In the genomic region with DNA sequence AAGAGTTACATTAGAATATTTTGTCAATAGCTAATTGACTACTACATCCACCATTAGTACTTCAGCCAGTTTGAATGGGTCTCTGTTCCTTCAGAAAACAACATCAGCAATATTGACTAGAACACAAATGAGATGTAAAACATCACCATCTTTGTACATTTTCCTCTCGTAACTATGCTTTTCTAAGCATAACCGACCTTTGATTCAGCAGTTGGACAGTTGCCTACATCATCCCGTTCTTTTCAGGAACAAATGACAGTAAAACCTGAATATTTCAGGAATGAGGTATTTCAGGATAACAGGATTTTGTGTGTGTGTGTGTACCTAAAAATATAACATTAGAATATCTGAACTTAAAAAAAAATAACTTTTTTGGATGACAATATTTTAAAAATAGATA, we compare ENCODE assay signal across 19 cellular contexts.
DNase-seq lines count a peak whose midpoint lies in the region; ATAC-seq, FAIRE-seq and TF ChIP-seq lines count a peak whose summit lies in the region.
"Had no signal": no experiment of that assay in that cellular context is flagged by ENCODE, and none has a peak within 500 bp of the region (broad histone marks: within the 10 kb centered on the region; RNA-seq: fewer than 3 reads in every experiment).

No MANE protein-coding gene starts in this region.

- no peak for TF ChIP-seq CTCF in HEK293 (tag by site-specific recombination; IDR thresholded peaks at IDR 0.05)
- TF ChIP-seq CTCF in astrocyte (IDR thresholded peaks at IDR 0.05; ENCODE audit: insufficient read depth, low read depth, low read length), result no peak
- no peak for TF ChIP-seq CTCF in fibroblast of lung (conservative IDR thresholded peaks at IDR 0.05 in 1 of 2, IDR thresholded peaks at IDR 0.05 in 1 of 2; ENCODE audit: low read depth in 1 of 2, low read length in 2 of 2)
- TF ChIP-seq CTCF in osteocyte (IDR thresholded peaks at IDR 0.05), result no peak
- no peak for TF ChIP-seq CTCF in thyroid gland (IDR thresholded peaks at IDR 0.05)

- H3K4me1 Mint-ChIP-seq in astrocyte (ENCODE audit: low read depth, unreplicated experiment) (peaks cover 24% of the 10 kb centered on the region), osteocyte (ENCODE audit: unreplicated experiment) (peaks cover 48% of the 10 kb centered on the region)

- intact Hi-C loops in thyroid gland (cut with DNase I), result loop anchor here (10.0 kb wide), 2 partner anchors 100 to 320 kb away; no protein-coding TSS in a partner anchor

- no peak for ATAC-seq in HG03108 (IDR thresholded peaks at IDR 0.05; ENCODE audit: unreplicated experiment)
- no peak for ATAC-seq in GM18520 (IDR thresholded peaks at IDR 0.05; ENCODE audit: unreplicated experiment)
- ATAC-seq: A549, K562, Right ventricle myocardium inferior had no signal

- peaks cover 92% of the 10 kb centered on the region for H3K79me2 ChIP-seq in astrocyte (ENCODE audit: insufficient read depth, low read length)
- peaks cover 89% of the 10 kb centered on the region for H3K79me2 ChIP-seq in fibroblast of lung (ENCODE audit: control insufficient read depth, insufficient read depth, low read length)

- no peak overlapping the region for H3K4me3 Mint-ChIP-seq in astrocyte (ENCODE audit: unreplicated experiment)
- H3K4me3 Mint-ChIP-seq in osteocyte (ENCODE audit: unreplicated experiment), result no peak overlapping the region
- H3K4me3 Mint-ChIP-seq: CD4-positive, alpha-beta memory T cell had no signal

- H3K27ac Mint-ChIP-seq in astrocyte (ENCODE audit: unreplicated experiment) (no peak overlapping the region), osteocyte (ENCODE audit: unreplicated experiment) (peak overlapping the region; percentile 47)
- H3K27ac Mint-ChIP-seq: CD4-positive, alpha-beta memory T cell had no signal

- peak; percentile 66 for FAIRE-seq in astrocyte (lab: Jason Lieb, UNC)
- FAIRE-seq: A549, GM12892, GM18507, HTR-8/SVneo, K562, RCC 7860 had no signal

- H3K4me2 ChIP-seq in astrocyte (ENCODE audit: low read length) (peak overlapping the region; percentile 17), fibroblast of lung (ENCODE audit: extremely low read depth, insufficient read depth, low read length) (no peak overlapping the region)
- H3K4me2 ChIP-seq: A549, BLaER1 had no signal

- no peak overlapping the region for H3K9ac ChIP-seq in astrocyte (ENCODE audit: low read length)
- H3K9ac ChIP-seq in fibroblast of lung (ENCODE audit: insufficient read depth, low read length), result no peak overlapping the region
- H3K9ac ChIP-seq: BLaER1 had no signal

- no peak for TF ChIP-seq POLR2A in thyroid gland (IDR thresholded peaks at IDR 0.05)

- no peak overlapping the region for H3K27ac ChIP-seq in HEK293 (ENCODE audit: extremely low read depth, low read depth, low read length)
- H3K27ac ChIP-seq in astrocyte (ENCODE audit: low read depth, low read length), result peak overlapping the region; percentile 82
- peak overlapping the region; percentile 6 for H3K27ac ChIP-seq in fibroblast of lung (ENCODE audit: insufficient read depth, low read length)
- no peak overlapping the region for H3K27ac ChIP-seq in thyroid gland
- H3K27ac ChIP-seq: A549, BLaER1 had no signal

- H4K20me1 ChIP-seq in astrocyte (ENCODE audit: insufficient read depth, low read length), result peaks cover 2% of the 10 kb centered on the region
- no peaks in the 10 kb centered on the region for H4K20me1 ChIP-seq in fibroblast of lung (ENCODE audit: control insufficient read depth, extremely low read depth, insufficient read depth, low read length)
- H4K20me1 ChIP-seq: BLaER1 had no signal

- H3K9me3 ChIP-seq in HEK293 (ENCODE audit: control insufficient read depth, insufficient read depth, low read depth, low read length) (no peaks in the 10 kb centered on the region), astrocyte (ENCODE audit: insufficient read depth, low read depth, low read length) (no peaks in the 10 kb centered on the region), fibroblast of lung (ENCODE audit: control insufficient read depth, insufficient read depth, low read depth, low read length) (peaks cover 3% of the 10 kb centered on the region), thyroid gland (no peaks in the 10 kb centered on the region)
- H3K9me3 ChIP-seq: A549, BLaER1 had no signal

- no peaks in the 10 kb centered on the region for H3K9me3 Mint-ChIP-seq in astrocyte (ENCODE audit: unreplicated experiment)
- H3K9me3 Mint-ChIP-seq in osteocyte (ENCODE audit: unreplicated experiment), result peaks cover 5% of the 10 kb centered on the region

- H3K36me3 ChIP-seq in HEK293 (ENCODE audit: control insufficient read depth in 2 of 2, insufficient read depth in 1 of 2, low read length in 2 of 2), result no peaks in the 10 kb centered on the region
- no peaks in the 10 kb centered on the region for H3K36me3 ChIP-seq in astrocyte (ENCODE audit: insufficient read depth, low read length)
- peaks cover 3% of the 10 kb centered on the region for H3K36me3 ChIP-seq in fibroblast of lung (ENCODE audit: control insufficient read depth, insufficient read depth, low read length)
- H3K36me3 ChIP-seq in thyroid gland, result no peaks in the 10 kb centered on the region
- H3K36me3 ChIP-seq: BLaER1 had no signal

- H3K4me1 ChIP-seq in HEK293 (ENCODE audit: control insufficient read depth, insufficient read depth, low read length) (no peaks in the 10 kb centered on the region), astrocyte (ENCODE audit: insufficient read depth, low read length) (peaks cover 31% of the 10 kb centered on the region), fibroblast of lung (ENCODE audit: control insufficient read depth, extremely low read depth, insufficient read depth, low read length) (peaks cover 21% of the 10 kb centered on the region), thyroid gland (peaks cover 34 to 39% of the 10 kb centered on the region in 2 donors)

- CTCF ChIA-PET in HEK293 (lab: Yijun Ruan, JAX), result no interaction called here

- DNase-seq in astrocyte (ENCODE audit: low read depth) (peak; percentile 78), fibroblast of lung (ENCODE audit: low read depth in 2 of 2) (peak; percentile 57 to 83), osteocyte (ENCODE audit: extremely low spot score, unreplicated experiment) (no peak), thyroid gland (no peak)
- DNase-seq: CD4-positive, alpha-beta memory T cell; NCI-H1105 treated with DMSO at 0.1 percent for 48 hours; NCI-H1694 treated with DMSO at 0.1 percent for 48 hours; NCI-H748 treated with DMSO at 0.1 percent for 48 hours had no signal

- no peaks in the 10 kb centered on the region for H3K27me3 ChIP-seq in astrocyte (ENCODE audit: insufficient read depth, low read length)
- H3K27me3 ChIP-seq in fibroblast of lung (ENCODE audit: control insufficient read depth, insufficient read depth, low read length), result no peaks in the 10 kb centered on the region
- no peaks in the 10 kb centered on the region for H3K27me3 ChIP-seq in thyroid gland
- H3K27me3 ChIP-seq: BLaER1 had no signal

- H3K27me3 Mint-ChIP-seq in astrocyte (ENCODE audit: low read depth, unreplicated experiment) (no peaks in the 10 kb centered on the region), osteocyte (ENCODE audit: unreplicated experiment) (no peaks in the 10 kb centered on the region)
- H3K27me3 Mint-ChIP-seq: CD4-positive, alpha-beta memory T cell had no signal

- no peak overlapping the region for H3K4me3 ChIP-seq in HEK293 (ENCODE audit: low read depth, low read length)
- H3K4me3 ChIP-seq in astrocyte (ENCODE audit: insufficient read depth, low read depth, low read length), result no peak overlapping the region
- no peak overlapping the region for H3K4me3 ChIP-seq in fibroblast of lung (replicated peaks in 1 of 4; ENCODE audit: control extremely low read depth in 1 of 4, insufficient read depth in 1 of 4, low read depth in 3 of 4, low read length in 4 of 4)
- no peak overlapping the region for H3K4me3 ChIP-seq in thyroid gland (replicated peaks in 1 of 3)
- H3K4me3 ChIP-seq: A549, BLaER1, K562 had no signal

- POLR2A ChIA-PET in HEK293 (lab: Yijun Ruan, JAX), result no interaction called here

- H3K36me3 Mint-ChIP-seq in astrocyte (ENCODE audit: low read depth, unreplicated experiment), result peaks cover 12% of the 10 kb centered on the region
- peaks cover 13% of the 10 kb centered on the region for H3K36me3 Mint-ChIP-seq in osteocyte (ENCODE audit: unreplicated experiment)
- H3K36me3 Mint-ChIP-seq: CD4-positive, alpha-beta memory T cell had no signal

- WGBS in thyroid gland, 2 donors, result 89 to 91% methylated on average over 3 of the region's 3 CpGs

- H2AFZ ChIP-seq in astrocyte (ENCODE audit: low read depth, low read length), result no peak overlapping the region
- H2AFZ ChIP-seq in fibroblast of lung (ENCODE audit: low read length), result no peak overlapping the region

TF ChIP-seq in HEK293, 187 proteins besides CTCF, POLR2A, EP300 and RAD21 (continues in another document):
- no peak for TF ChIP-seq ZNF394 (tag by site-specific recombination; IDR thresholded peaks at IDR 0.05; ENCODE audit: borderline replicate concordance)
- TF ChIP-seq, protein P1, sequence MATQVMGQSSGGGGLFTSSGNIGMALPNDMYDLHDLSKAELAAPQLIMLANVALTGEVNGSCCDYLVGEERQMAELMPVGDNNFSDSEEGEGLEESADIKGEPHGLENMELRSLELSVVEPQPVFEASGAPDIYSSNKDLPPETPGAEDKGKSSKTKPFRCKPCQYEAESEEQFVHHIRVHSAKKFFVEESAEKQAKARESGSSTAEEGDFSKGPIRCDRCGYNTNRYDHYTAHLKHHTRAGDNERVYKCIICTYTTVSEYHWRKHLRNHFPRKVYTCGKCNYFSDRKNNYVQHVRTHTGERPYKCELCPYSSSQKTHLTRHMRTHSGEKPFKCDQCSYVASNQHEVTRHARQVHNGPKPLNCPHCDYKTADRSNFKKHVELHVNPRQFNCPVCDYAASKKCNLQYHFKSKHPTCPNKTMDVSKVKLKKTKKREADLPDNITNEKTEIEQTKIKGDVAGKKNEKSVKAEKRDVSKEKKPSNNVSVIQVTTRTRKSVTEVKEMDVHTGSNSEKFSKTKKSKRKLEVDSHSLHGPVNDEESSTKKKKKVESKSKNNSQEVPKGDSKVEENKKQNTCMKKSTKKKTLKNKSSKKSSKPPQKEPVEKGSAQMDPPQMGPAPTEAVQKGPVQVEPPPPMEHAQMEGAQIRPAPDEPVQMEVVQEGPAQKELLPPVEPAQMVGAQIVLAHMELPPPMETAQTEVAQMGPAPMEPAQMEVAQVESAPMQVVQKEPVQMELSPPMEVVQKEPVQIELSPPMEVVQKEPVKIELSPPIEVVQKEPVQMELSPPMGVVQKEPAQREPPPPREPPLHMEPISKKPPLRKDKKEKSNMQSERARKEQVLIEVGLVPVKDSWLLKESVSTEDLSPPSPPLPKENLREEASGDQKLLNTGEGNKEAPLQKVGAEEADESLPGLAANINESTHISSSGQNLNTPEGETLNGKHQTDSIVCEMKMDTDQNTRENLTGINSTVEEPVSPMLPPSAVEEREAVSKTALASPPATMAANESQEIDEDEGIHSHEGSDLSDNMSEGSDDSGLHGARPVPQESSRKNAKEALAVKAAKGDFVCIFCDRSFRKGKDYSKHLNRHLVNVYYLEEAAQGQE (tag by site-specific recombination; IDR thresholded peaks at IDR 0.05), result peak; percentile 53; the same call in 1 of the 2 replicates
- TF ChIP-seq ZNF175 (tag by site-specific recombination; IDR thresholded peaks at IDR 0.05), result no peak

Comparison
In these comparisons a context has a peak if more than half of its experiments do, and no peak if none do; other contexts are left out.
1. H3K27ac ChIP-seq: peak in astrocyte (single experiment) and fibroblast of lung (single experiment); none in HEK293 (single experiment) and thyroid gland (0 of 3).
2. DNase-seq: peak in astrocyte (single experiment) and fibroblast of lung (2 of 2); none in osteocyte (single experiment) and thyroid gland (0 of 2).